ENCODE assay signal across 8 cellular contexts in genomic region chr21:46457801-46458314, GRCh38. TPM values are rescaled to one million over a fixed set of nuclear protein-coding genes. Genes with fewer than 3 reads are reported as not detected.
DNase-seq lines count a peak whose midpoint lies in the region; ATAC-seq and TF ChIP-seq lines count a peak whose summit lies in the region.

No MANE protein-coding gene starts in this region.

- peak; percentile 73 for DNase-seq in DMS 273 (lab: John Stamatoyannopoulos, UW; ENCODE audit: unreplicated experiment)
- DNase-seq in DMS 273 treated with DMSO at 0.1 percent for 48 hours (lab: John Stamatoyannopoulos, UW): no peak
- DNase-seq in epithelial cell of prostate (ENCODE audit: low read depth, low spot score): peak; percentile 8
- peak in 1 of 2 donors; percentile 22 for DNase-seq in tibial nerve (ENCODE audit: low spot score in 2 of 2)

- H3K9ac ChIP-seq in HUES6 (ENCODE audit: low read length) (peak overlapping the region; percentile 95), mucosa of stomach (ENCODE audit: low read length) (peak overlapping the region; percentile 81)

- TF ChIP-seq CTCF in WI38 (IDR thresholded peaks at IDR 0.05; ENCODE audit: low read depth, low read length): no peak
- TF ChIP-seq CTCF in tibial nerve (IDR thresholded peaks at IDR 0.05): no peak

- H3K27ac ChIP-seq in HUES6 (ENCODE audit: low read depth, low read length): peak overlapping the region; percentile 90
- H3K27ac ChIP-seq in epithelial cell of prostate: peak overlapping the region; percentile 80
- H3K27ac ChIP-seq in tibial nerve: peak overlapping the region; percentile 49 to 88 (median 80)

- no peak for TF ChIP-seq EP300 in tibial nerve (IDR thresholded peaks at IDR 0.05)

- peak; percentile 21 for ATAC-seq in GM21576 (IDR thresholded peaks at IDR 0.05; ENCODE audit: unreplicated experiment)

- WGBS in tibial nerve, 2 donors: 0 to 2% methylated on average over 29 to 30 of the region's 30 CpGs

- H3K9me3 ChIP-seq in HUES6 (ENCODE audit: control insufficient read depth, insufficient read depth, low read depth, low read length) (no peaks in the 10 kb centered on the region), mucosa of stomach (ENCODE audit: control insufficient read depth, low read length) (no peaks in the 10 kb centered on the region), tibial nerve (no peaks in the 10 kb centered on the region)

- no peak for TF ChIP-seq POLR2A in tibial nerve (IDR thresholded peaks at IDR 0.05)

- H3K27me3 ChIP-seq in HUES6 (ENCODE audit: control insufficient read depth, insufficient read depth, low read length): no peaks in the 10 kb centered on the region
- H3K27me3 ChIP-seq in mucosa of stomach (ENCODE audit: control insufficient read depth, insufficient read depth, low read length): no peaks in the 10 kb centered on the region
- no peaks in the 10 kb centered on the region for H3K27me3 ChIP-seq in tibial nerve

- H3K4me3 ChIP-seq in HUES6 (ENCODE audit: low read depth, low read length): peak overlapping the region; percentile 91
- H3K4me3 ChIP-seq in WI38 (ENCODE audit: low read depth, low read length): peak overlapping the region; percentile 91
- H3K4me3 ChIP-seq in mucosa of stomach (ENCODE audit: low read length): peak overlapping the region; percentile 77
- H3K4me3 ChIP-seq in tibial nerve: peak overlapping the region; percentile 73 to 99 (median 86)

- peaks cover 11% of the 10 kb centered on the region for H3K4me1 ChIP-seq in HUES6 (ENCODE audit: control insufficient read depth, insufficient read depth, low read length)
- peaks cover 14% of the 10 kb centered on the region for H3K4me1 ChIP-seq in mucosa of stomach (ENCODE audit: control insufficient read depth, insufficient read depth, low read length)
- H3K4me1 ChIP-seq in tibial nerve: peaks cover 0 to 70% (median 35%) of the 10 kb centered on the region in 4 donors

- H3K36me3 ChIP-seq in HUES6 (ENCODE audit: control insufficient read depth, insufficient read depth, low read length) (peaks cover 23% of the 10 kb centered on the region), mucosa of stomach (ENCODE audit: control insufficient read depth, insufficient read depth, low read length) (no peaks in the 10 kb centered on the region), tibial nerve (no peaks in the 10 kb centered on the region)

RNA-seq across cellular contexts. Expression of gene DIP2A, which starts 0.8 kb away (rescaled TPM):
- total RNA-seq in tibial nerve: 10 to 100 TPM; 55.5 to 67.2 (median 59.8) TPM
